In the genomic region with DNA sequence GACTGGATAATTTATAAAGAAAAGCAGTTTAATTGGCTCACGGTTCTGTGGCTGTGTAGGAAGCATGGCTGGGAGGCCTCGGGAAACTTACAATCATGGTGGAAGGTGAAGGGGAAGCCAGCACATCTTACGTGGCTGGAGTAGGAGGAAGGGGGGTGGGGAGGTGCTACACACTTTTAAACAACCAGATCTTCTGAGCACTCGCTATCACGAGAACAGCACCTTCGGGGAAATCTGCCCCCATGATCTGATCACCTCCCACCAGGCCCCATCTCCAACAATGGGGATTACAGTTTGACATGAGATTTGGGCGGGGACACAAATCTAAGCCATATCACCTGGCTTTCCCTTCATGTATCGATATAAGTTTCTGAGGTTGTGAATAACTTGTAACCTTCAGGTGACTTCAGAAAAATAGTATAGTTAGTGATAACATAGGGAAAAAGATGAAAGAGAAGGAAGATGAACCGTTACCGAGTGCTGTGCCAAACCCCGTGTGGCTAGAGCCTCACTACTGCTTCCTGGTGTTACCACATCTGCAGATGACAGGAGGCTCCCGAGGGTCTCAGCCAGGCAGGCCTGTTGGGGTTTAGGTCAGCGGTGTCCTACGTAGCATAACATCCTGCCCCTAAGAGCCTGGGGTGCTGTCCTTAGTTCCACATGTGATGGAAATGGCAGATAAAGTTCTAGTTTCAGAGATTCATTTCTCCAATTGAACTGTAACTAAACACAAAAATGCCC, we compare ENCODE assay signal across 15 cellular contexts.
DNase-seq lines count a peak whose midpoint lies in the region; ATAC-seq and TF ChIP-seq lines count a peak whose summit lies in the region.
"Had no signal": no experiment of that assay in that cellular context is flagged by ENCODE, and none has a peak within 500 bp of the region (broad histone marks: within the 10 kb centered on the region; RNA-seq: fewer than 3 reads in every experiment).

No MANE protein-coding gene starts in this region.

- H2BK20ac ChIP-seq in H9 (ENCODE audit: low read depth, low read length, poor library complexity, severe bottlenecking): no peak overlapping the region

- H3K36me3 ChIP-seq in mesenchymal stem cell (ENCODE audit: control insufficient read depth in 1 of 2, insufficient read depth in 2 of 2, low read depth in 1 of 2, low read length in 2 of 2) (peaks cover 51 to 72% of the 10 kb centered on the region in 2 experiments), left lung (peaks cover 0 to 62% of the 10 kb centered on the region in 2 donors)

- H2BK12ac ChIP-seq in H9 (ENCODE audit: insufficient read length, low read depth, low read length): no peak overlapping the region
- no peak overlapping the region for H2BK12ac ChIP-seq in mesenchymal stem cell (ENCODE audit: low read length in 2 of 2)

- no peak overlapping the region for H3K14ac ChIP-seq in H9 (ENCODE audit: insufficient read depth, low read length)
- no peak overlapping the region for H3K14ac ChIP-seq in mesenchymal stem cell (ENCODE audit: low read length in 2 of 2)

- no peak overlapping the region for H3K4ac ChIP-seq in H9 (ENCODE audit: low read depth, low read length)
- H3K4ac ChIP-seq in mesenchymal stem cell (ENCODE audit: low read depth in 1 of 2, low read length in 2 of 2): no peak overlapping the region

- no peak overlapping the region for H3K56ac ChIP-seq in H9 (ENCODE audit: insufficient read length, low read depth, low read length)

- H3K4me3 ChIP-seq in mesenchymal stem cell (ENCODE audit: insufficient read depth in 1 of 2, low read depth in 1 of 2, low read length in 2 of 2) (no peak overlapping the region), left lung (no peak overlapping the region)
- H3K4me3 ChIP-seq: heart left ventricle, PC-9 had no signal

- no peaks in the 10 kb centered on the region for H3K79me2 ChIP-seq in H9 (ENCODE audit: insufficient read depth, low read length)

- H4K8ac ChIP-seq in H9 (replicated peaks; ENCODE audit: insufficient read length, low read depth, low read length): no peak overlapping the region
- no peak overlapping the region for H4K8ac ChIP-seq in mesenchymal stem cell (ENCODE audit: low read length)

- peak overlapping the region; percentile 71 for H3K27ac Mint-ChIP-seq in activated CD4-positive, alpha-beta T cell treated with anti-CD3 and anti-CD28 coated beads, Interleukin-2, amount 10 ng/mL, durations not matched to agents 7 days and 5 days
- H3K27ac Mint-ChIP-seq in H9: peak overlapping the region in 2 of 3 experiments; percentile 76 to 80; a peak in 4 of 7 replicates
- H3K27ac Mint-ChIP-seq in activated naive CD8-positive, alpha-beta T cell treated with anti-CD3 and anti-CD28 coated beads, Interleukin-2, amount 50 U/mL, for 24 hours: peak overlapping the region; percentile 57
- H3K27ac Mint-ChIP-seq in osteocyte (ENCODE audit: unreplicated experiment): peak overlapping the region; percentile 68
- H3K27ac Mint-ChIP-seq: dendritic cell treated with granulocyte-macrophage colony-stimulating factor and Interleukin-4, amounts not matched to agents 40 ng/mL and 50 ng/mL, for 4 days had no signal

- H2AK5ac ChIP-seq in H9 (ENCODE audit: insufficient read length, low read length) (no peak overlapping the region), mesenchymal stem cell (ENCODE audit: low read length, severe bottlenecking) (no peak overlapping the region)

- H3K4me3 Mint-ChIP-seq in activated CD4-positive, alpha-beta T cell treated with anti-CD3 and anti-CD28 coated beads, Interleukin-2, amount 10 ng/mL, durations not matched to agents 7 days and 5 days: no peak overlapping the region
- H3K4me3 Mint-ChIP-seq in H9 (no peak overlapping the region), osteocyte (ENCODE audit: unreplicated experiment) (no peak overlapping the region)
- no peak overlapping the region for H3K4me3 Mint-ChIP-seq in activated naive CD8-positive, alpha-beta T cell treated with anti-CD3 and anti-CD28 coated beads, Interleukin-2, amount 50 U/mL, for 24 hours
- H3K4me3 Mint-ChIP-seq: dendritic cell treated with granulocyte-macrophage colony-stimulating factor and Interleukin-4, amounts not matched to agents 40 ng/mL and 50 ng/mL, for 4 days had no signal

- no peak overlapping the region for H3K4me2 ChIP-seq in H9 (ENCODE audit: insufficient read depth, insufficient read length, low read length)
- H3K4me2 ChIP-seq in mesenchymal stem cell (ENCODE audit: low read length, poor library complexity, severe bottlenecking): no peak overlapping the region
- H3K4me2 ChIP-seq: PC-9 had no signal

- CTCF ChIA-PET in activated CD4-positive, alpha-beta T cell treated with anti-CD3 and anti-CD28 coated beads, Interleukin-2, amount 10 ng/mL, durations not matched to agents 7 days and 5 days (lab: Charles Lee): no interaction called here

- peaks cover 35% of the 10 kb centered on the region for H3K36me3 Mint-ChIP-seq in activated CD4-positive, alpha-beta T cell treated with anti-CD3 and anti-CD28 coated beads, Interleukin-2, amount 10 ng/mL, durations not matched to agents 7 days and 5 days (ENCODE audit: low read depth)
- H3K36me3 Mint-ChIP-seq in H9 (ENCODE audit: insufficient read depth in 1 of 3, low read depth in 3 of 3): peaks cover 27 to 53% (median 48%) of the 10 kb centered on the region in 3 experiments
- H3K36me3 Mint-ChIP-seq in activated naive CD8-positive, alpha-beta T cell treated with anti-CD3 and anti-CD28 coated beads, Interleukin-2, amount 50 U/mL, for 24 hours (ENCODE audit: low read depth): peaks cover 33% of the 10 kb centered on the region
- peaks cover 38% of the 10 kb centered on the region for H3K36me3 Mint-ChIP-seq in osteocyte (ENCODE audit: unreplicated experiment)

- H3K9ac ChIP-seq in H9 (ENCODE audit: extremely low read depth, insufficient read length, low read length) (no peak overlapping the region), mesenchymal stem cell (ENCODE audit: low read length) (no peak overlapping the region)

- H3K18ac ChIP-seq in H9 (ENCODE audit: insufficient read length, low read depth, low read length) (no peak overlapping the region), mesenchymal stem cell (ENCODE audit: low read depth in 1 of 2, low read length in 2 of 2) (no peak overlapping the region)

- TF ChIP-seq CTCF in H9 (conservative IDR thresholded peaks at IDR 0.05): no peak
- no peak for TF ChIP-seq CTCF in osteocyte (IDR thresholded peaks at IDR 0.05)
- no peak for TF ChIP-seq CTCF in left lung (IDR thresholded peaks at IDR 0.05)

- no peaks in the 10 kb centered on the region for H3K27me3 ChIP-seq in H9 (ENCODE audit: insufficient read depth, low read length)
- H3K27me3 ChIP-seq in mesenchymal stem cell (ENCODE audit: control insufficient read depth in 1 of 2, insufficient read depth in 1 of 2, low read length in 2 of 2): no peaks in the 10 kb centered on the region
- no peaks in the 10 kb centered on the region for H3K27me3 ChIP-seq in left lung
- H3K27me3 ChIP-seq: heart left ventricle had no signal

- no peak overlapping the region for H3K27ac ChIP-seq in H9 (ENCODE audit: insufficient read length, low read depth, low read length)
- no peak overlapping the region for H3K27ac ChIP-seq in mesenchymal stem cell (ENCODE audit: low read length, poor library complexity, severe bottlenecking)
- H3K27ac ChIP-seq in left lung: no peak overlapping the region
- H3K27ac ChIP-seq: heart left ventricle, PC-9 had no signal

- H3K23me2 ChIP-seq in H9 (ENCODE audit: insufficient read length, low read depth, low read length, poor library complexity, severe bottlenecking): no peaks in the 10 kb centered on the region

- POLR2A ChIA-PET in activated CD4-positive, alpha-beta T cell treated with anti-CD3 and anti-CD28 coated beads, Interleukin-2, amount 10 ng/mL, durations not matched to agents 7 days and 5 days (lab: Charles Lee): no interaction called here

- H4K20me1 ChIP-seq in H9 (ENCODE audit: control insufficient read depth, insufficient read depth, insufficient read length): no peaks in the 10 kb centered on the region

- H3K4me1 ChIP-seq in H9 (ENCODE audit: insufficient read depth, low read length): no peaks in the 10 kb centered on the region
- no peaks in the 10 kb centered on the region for H3K4me1 ChIP-seq in mesenchymal stem cell (ENCODE audit: control insufficient read depth, insufficient read depth, low read depth, low read length)
- no peaks in the 10 kb centered on the region for H3K4me1 ChIP-seq in left lung
- H3K4me1 ChIP-seq: heart left ventricle had no signal

- H2AFZ ChIP-seq in H9 (ENCODE audit: low read length): no peak overlapping the region
- no peak overlapping the region for H2AFZ ChIP-seq in mesenchymal stem cell (ENCODE audit: low read depth, low read length)
- H2AFZ ChIP-seq: PC-9 had no signal

- H3K27me3 Mint-ChIP-seq in activated CD4-positive, alpha-beta T cell treated with anti-CD3 and anti-CD28 coated beads, Interleukin-2, amount 10 ng/mL, durations not matched to agents 7 days and 5 days: no peaks in the 10 kb centered on the region
- H3K27me3 Mint-ChIP-seq in H9 (ENCODE audit: low read depth): no peaks in the 10 kb centered on the region
- H3K27me3 Mint-ChIP-seq in activated naive CD8-positive, alpha-beta T cell treated with anti-CD3 and anti-CD28 coated beads, Interleukin-2, amount 50 U/mL, for 24 hours: no peaks in the 10 kb centered on the region
- no peaks in the 10 kb centered on the region for H3K27me3 Mint-ChIP-seq in osteocyte (ENCODE audit: unreplicated experiment)
- H3K27me3 Mint-ChIP-seq: dendritic cell treated with granulocyte-macrophage colony-stimulating factor and Interleukin-4, amounts not matched to agents 40 ng/mL and 50 ng/mL, for 4 days had no signal

- H3K9me3 Mint-ChIP-seq in activated CD4-positive, alpha-beta T cell treated with anti-CD3 and anti-CD28 coated beads, Interleukin-2, amount 10 ng/mL, durations not matched to agents 7 days and 5 days: no peaks in the 10 kb centered on the region
- H3K9me3 Mint-ChIP-seq in H9: no peaks in the 10 kb centered on the region
- H3K9me3 Mint-ChIP-seq in activated naive CD8-positive, alpha-beta T cell treated with anti-CD3 and anti-CD28 coated beads, Interleukin-2, amount 50 U/mL, for 24 hours: no peaks in the 10 kb centered on the region
- H3K9me3 Mint-ChIP-seq in osteocyte (ENCODE audit: unreplicated experiment): no peaks in the 10 kb centered on the region
- H3K9me3 Mint-ChIP-seq: dendritic cell treated with granulocyte-macrophage colony-stimulating factor and Interleukin-4, amounts not matched to agents 40 ng/mL and 50 ng/mL, for 4 days had no signal

- H3K23ac ChIP-seq in H9 (ENCODE audit: insufficient read length, low read depth, low read length) (no peak overlapping the region), mesenchymal stem cell (ENCODE audit: low read length in 2 of 2) (no peak overlapping the region)

- intact Hi-C loops in left lung (cut with DNase I): no loop called here

- no peak for DNase-seq in activated CD4-positive, alpha-beta T cell treated with anti-CD3 and anti-CD28 coated beads, Interleukin-2, amount 10 ng/mL, durations not matched to agents 7 days and 5 days
- no peak for DNase-seq in activated CD4-positive, alpha-beta T cell treated with anti-CD3 and anti-CD28 coated beads, Interleukin-2, amount 50 U/mL, for 4 hours
- DNase-seq in H9 (no peak), osteocyte (ENCODE audit: extremely low spot score, unreplicated experiment) (peak; percentile 66), mesenchymal stem cell (no peak), left lung (no peak)
- no peak for DNase-seq in activated naive CD8-positive, alpha-beta T cell treated with anti-CD3 and anti-CD28 coated beads, Interleukin-2, amount 50 U/mL, for 24 hours
- DNase-seq: activated CD4-positive, CD25-positive, alpha-beta regulatory T cell; heart left ventricle; kidney; NCI-H774; occipital lobe; PC-9 had no signal

- H4K91ac ChIP-seq in H9 (ENCODE audit: insufficient read length, low read depth, low read length): no peak overlapping the region
- no peak overlapping the region for H4K91ac ChIP-seq in mesenchymal stem cell (ENCODE audit: low read length)

- H2BK5ac ChIP-seq in H9 (ENCODE audit: insufficient read length, low read length) (no peak overlapping the region), mesenchymal stem cell (ENCODE audit: low read depth, low read length, poor library complexity, severe bottlenecking) (no peak overlapping the region)

- H3K9me3 ChIP-seq in H9 (ENCODE audit: control insufficient read depth, low read depth, low read length) (no peaks in the 10 kb centered on the region), mesenchymal stem cell (ENCODE audit: control insufficient read depth, low read length) (no peaks in the 10 kb centered on the region), left lung (no peaks in the 10 kb centered on the region)
- H3K9me3 ChIP-seq: heart left ventricle had no signal

- H2BK15ac ChIP-seq in H9 (ENCODE audit: low read depth, low read length) (no peak overlapping the region), mesenchymal stem cell (ENCODE audit: low read depth, poor library complexity, severe bottlenecking) (no peak overlapping the region)

- H2BK120ac ChIP-seq in H9 (ENCODE audit: low read depth, low read length, poor library complexity, severe bottlenecking) (no peak overlapping the region), mesenchymal stem cell (ENCODE audit: low read depth, low read length) (no peak overlapping the region)

- H3K4me1 Mint-ChIP-seq in activated CD4-positive, alpha-beta T cell treated with anti-CD3 and anti-CD28 coated beads, Interleukin-2, amount 10 ng/mL, durations not matched to agents 7 days and 5 days: peaks cover 18% of the 10 kb centered on the region
- H3K4me1 Mint-ChIP-seq in H9 (peaks cover 5 to 6% of the 10 kb centered on the region in 2 experiments; a peak in 2 of 4 replicates), osteocyte (ENCODE audit: unreplicated experiment) (peaks cover 20% of the 10 kb centered on the region)
- H3K4me1 Mint-ChIP-seq in activated naive CD8-positive, alpha-beta T cell treated with anti-CD3 and anti-CD28 coated beads, Interleukin-2, amount 50 U/mL, for 24 hours: peaks cover 29% of the 10 kb centered on the region

- WGBS in H9 (ENCODE audit: extremely low coverage, insufficient read length, low lambda C conversion rate): no CpG with 5 or more reads among the region's 14 CpGs
- WGBS in mesenchymal stem cell: 91% methylated on average over 14 of the region's 14 CpGs

- peak; percentile 34 for ATAC-seq in activated naive CD8-positive, alpha-beta T cell treated with anti-CD3 and anti-CD28 coated beads, Interleukin-2, amount 50 U/mL, for 24 hours
- ATAC-seq in HG03565 (IDR thresholded peaks at IDR 0.05; ENCODE audit: unreplicated experiment): no peak
- no peak for ATAC-seq in left lung
- ATAC-seq: heart left ventricle had no signal

- H3K79me1 ChIP-seq in H9 (ENCODE audit: insufficient read depth, low read depth, low read length, poor library complexity, severe bottlenecking): no peaks in the 10 kb centered on the region
- peaks cover 35% of the 10 kb centered on the region for H3K79me1 ChIP-seq in mesenchymal stem cell (replicated peaks; ENCODE audit: low read length, poor library complexity, severe bottlenecking)

- H4K5ac ChIP-seq in H9 (ENCODE audit: insufficient read length, low read depth, low read length): no peak overlapping the region

- no peak overlapping the region for H3T11ph ChIP-seq in H9 (ENCODE audit: low read length)
